In the genomic region with DNA sequence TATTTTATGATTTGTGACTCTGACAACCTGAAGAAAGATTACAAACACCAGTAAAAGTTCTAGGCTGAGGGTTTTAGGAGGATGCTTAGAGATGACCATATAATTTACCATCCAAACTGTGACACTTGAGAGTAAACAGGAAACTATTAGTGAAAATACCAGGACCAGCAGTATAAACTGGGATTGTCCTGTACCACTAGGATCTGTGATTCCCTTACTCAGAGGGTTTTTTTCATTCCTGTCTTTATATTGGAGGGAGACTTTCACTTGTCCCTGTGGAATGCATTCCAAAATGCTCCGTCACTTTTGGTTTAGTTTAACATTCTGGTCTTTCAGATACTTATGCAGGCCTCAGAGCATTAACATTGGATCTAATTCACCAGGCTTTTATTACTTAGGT, we compare ENCODE assay signal across 2 cellular contexts.
TF ChIP-seq lines count a peak whose summit lies in the region.

No MANE protein-coding gene starts in this region.

TF ChIP-seq in IMR-90, 13 proteins besides CTCF, POLR2A, EP300 and RAD21:
- TF ChIP-seq RCOR1 (IDR thresholded peaks at IDR 0.05; ENCODE audit: insufficient replicate concordance, low read length) = no peak

TF ChIP-seq in H1, 55 proteins besides CTCF, POLR2A, EP300 and RAD21:
- TF ChIP-seq NRF1 (IDR thresholded peaks at IDR 0.05; ENCODE audit: low read depth, low read length) (no peak), TEAD4 (IDR thresholded peaks at IDR 0.05; ENCODE audit: low read depth, low read length) (no peak), CHD2 (IDR thresholded peaks at IDR 0.05; ENCODE audit: low read length) (no peak), KDM5A (IDR thresholded peaks at IDR 0.05; ENCODE audit: low read length) (no peak), POU5F1 (IDR thresholded peaks at IDR 0.05; ENCODE audit: low read depth, low read length) (no peak), ASH2L (IDR thresholded peaks at IDR 0.05; ENCODE audit: low read length) (no peak), JUND (IDR thresholded peaks at IDR 0.05; ENCODE audit: low read length) (no peak), SAP30 (IDR thresholded peaks at IDR 0.05; ENCODE audit: insufficient read depth, insufficient replicate concordance, low read length) (no peak), TBP (IDR thresholded peaks at IDR 0.05; ENCODE audit: low read depth, low read length) (no peak), KDM4A (IDR thresholded peaks at IDR 0.05; ENCODE audit: low read depth, low read length, severe bottlenecking) (no peak), RNF2 (IDR thresholded peaks at IDR 0.05; ENCODE audit: borderline replicate concordance, low read depth, low read length, missing control alignments, poor library complexity, severe bottlenecking) (no peak), RFX5 (IDR thresholded peaks at IDR 0.05; ENCODE audit: borderline replicate concordance, low read depth, low read length) (no peak), RBBP5 (IDR thresholded peaks at IDR 0.05; ENCODE audit: borderline replicate concordance, low read depth, low read length) (no peak)
- TF ChIP-seq, protein P1, sequence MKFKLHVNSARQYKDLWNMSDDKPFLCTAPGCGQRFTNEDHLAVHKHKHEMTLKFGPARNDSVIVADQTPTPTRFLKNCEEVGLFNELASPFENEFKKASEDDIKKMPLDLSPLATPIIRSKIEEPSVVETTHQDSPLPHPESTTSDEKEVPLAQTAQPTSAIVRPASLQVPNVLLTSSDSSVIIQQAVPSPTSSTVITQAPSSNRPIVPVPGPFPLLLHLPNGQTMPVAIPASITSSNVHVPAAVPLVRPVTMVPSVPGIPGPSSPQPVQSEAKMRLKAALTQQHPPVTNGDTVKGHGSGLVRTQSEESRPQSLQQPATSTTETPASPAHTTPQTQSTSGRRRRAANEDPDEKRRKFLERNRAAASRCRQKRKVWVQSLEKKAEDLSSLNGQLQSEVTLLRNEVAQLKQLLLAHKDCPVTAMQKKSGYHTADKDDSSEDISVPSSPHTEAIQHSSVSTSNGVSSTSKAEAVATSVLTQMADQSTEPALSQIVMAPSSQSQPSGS (IDR thresholded peaks at IDR 0.05; ENCODE audit: low read length) = no peak
